1 cellular context compared by ENCODE assay signal in the genomic region with DNA sequence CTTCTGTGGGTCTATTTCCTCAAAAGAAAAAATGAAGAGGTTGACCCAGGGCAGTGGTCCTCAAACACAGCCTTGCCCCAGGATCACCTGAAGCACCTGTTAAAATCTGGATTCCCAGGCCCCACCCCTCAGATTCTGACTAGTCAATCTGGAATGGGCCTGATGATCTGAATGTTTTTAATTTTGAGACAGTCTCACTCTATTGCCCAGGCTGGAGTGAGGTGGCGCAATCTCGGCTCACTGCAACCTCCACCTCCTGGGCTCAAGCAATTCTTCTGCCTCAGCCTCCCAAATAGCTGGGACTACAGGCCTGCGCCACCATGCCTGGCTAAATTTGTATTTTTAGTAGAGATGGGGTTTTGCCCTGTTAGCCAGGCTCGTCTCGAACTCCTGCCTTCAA.
TF ChIP-seq lines count a peak whose summit lies in the region.

No MANE protein-coding gene starts in this region.

TF ChIP-seq in IMR-90, 13 proteins besides CTCF, POLR2A, EP300 and RAD21:
- TF ChIP-seq CEBPB (IDR thresholded peaks at IDR 0.05; ENCODE audit: low read depth, low read length): peak; percentile 68
TF ChIP-seq in IMR-90: peak in this region for 1; not testable (repeated sequence) for 12.
